ENCODE assay signal across 26 cellular contexts in the genomic region with DNA sequence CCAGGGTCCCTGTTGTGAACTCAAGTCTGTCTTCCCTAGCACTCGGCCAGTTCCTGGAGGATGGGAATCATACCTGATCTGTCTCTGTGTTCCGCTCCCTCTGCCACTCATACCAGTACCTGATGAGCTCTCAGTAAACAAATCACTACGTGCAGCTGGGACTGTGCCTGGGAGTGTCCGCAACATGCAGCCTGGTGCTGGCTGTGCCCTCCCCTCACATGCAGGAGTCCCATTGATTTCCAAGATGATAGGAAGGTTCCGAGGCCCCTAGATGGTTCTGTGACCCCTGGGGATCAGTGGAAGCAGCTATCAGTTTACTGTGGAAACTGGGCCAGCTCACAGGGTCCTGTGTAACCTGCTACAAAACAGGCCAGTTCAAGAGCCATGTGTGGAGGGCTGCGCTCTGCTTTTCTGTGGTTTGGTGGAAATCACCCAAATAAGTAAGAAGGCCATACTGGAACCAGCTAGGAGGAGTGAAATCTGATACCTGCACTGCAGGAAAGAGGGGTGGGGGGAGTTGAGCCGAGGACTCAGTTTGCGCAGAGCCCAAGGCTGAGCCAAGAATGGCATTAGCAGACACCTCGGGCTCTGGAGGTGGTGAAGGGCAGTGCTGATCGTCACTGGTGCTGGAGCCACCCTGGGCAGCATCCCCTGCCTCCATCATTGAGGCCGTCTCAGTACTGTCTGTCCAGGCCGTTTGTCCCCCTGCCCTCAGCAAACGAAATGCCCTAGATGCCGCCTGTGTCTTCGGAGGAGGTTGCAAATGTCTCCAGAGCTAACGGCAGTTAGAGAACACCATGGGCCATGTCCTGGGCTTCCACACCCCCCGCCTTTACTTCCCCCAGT.
DNase-seq lines count a peak whose midpoint lies in the region; ATAC-seq, FAIRE-seq and TF ChIP-seq lines count a peak whose summit lies in the region.
"Had no signal": no experiment of that assay in that cellular context is flagged by ENCODE, and none has a peak within 500 bp of the region (broad histone marks: within the 10 kb centered on the region; RNA-seq: fewer than 3 reads in every experiment).

No MANE protein-coding gene starts in this region.

- no peak for TF ChIP-seq CTCF in LNCaP clone FGC (IDR thresholded peaks at IDR 0.05; ENCODE audit: control insufficient read depth, extremely low read depth, insufficient read depth)
- no peak for TF ChIP-seq CTCF in endodermal cell (conservative IDR thresholded peaks at IDR 0.05)
- no peak for TF ChIP-seq CTCF in nephron progenitor cell (IDR thresholded peaks at IDR 0.05)
- TF ChIP-seq CTCF in PC-3 (conservative IDR thresholded peaks at IDR 0.05; ENCODE audit: low read depth, low read length), result no peak

- H3K27ac Mint-ChIP-seq in endodermal cell (no peak overlapping the region), nephron progenitor cell (peak overlapping the region; percentile 97)
- H3K27ac Mint-ChIP-seq: activated CD4-positive, alpha-beta T cell treated with anti-CD3 and anti-CD28 coated beads, Interleukin-2, amount 10 ng/mL, durations not matched to agents 7 days and 5 days; activated naive CD8-positive, alpha-beta T cell treated with anti-CD3 and anti-CD28 coated beads for 36 hours; CD8-positive, alpha-beta memory T cell; T-helper 1 cell treated with Interleukin-12 subunit alpha and Interleukin-12 subunit beta and Interleukin-4 antibody, amounts not matched to agents 30 μg/mL and 1 μg/mL, for 36 hours had no signal

- H3K4me3 ChIP-seq in LNCaP clone FGC (ENCODE audit: low read depth, low read length) (no peak overlapping the region), endodermal cell (ENCODE audit: low read length) (no peak overlapping the region), PC-3 (ENCODE audit: low read length) (no peak overlapping the region)
- H3K4me3 ChIP-seq: ovary, PC-9, SJSA1, upper lobe of left lung had no signal

- no peak for FAIRE-seq in RCC 7860 (lab: Jason Lieb, UNC)
- FAIRE-seq: frontal cortex had no signal

- H3K79me2 ChIP-seq in PC-3 (ENCODE audit: low read length), result no peaks in the 10 kb centered on the region

- H3K27me3 ChIP-seq in endodermal cell (ENCODE audit: control insufficient read depth, insufficient read depth, low read length, poor library complexity, severe bottlenecking) (no peaks in the 10 kb centered on the region), PC-3 (ENCODE audit: low read length) (no peaks in the 10 kb centered on the region)
- H3K27me3 ChIP-seq: ovary, SJSA1, upper lobe of left lung had no signal

- intact Hi-C loops in PC-3 (cut with micrococcal nuclease), result no loop called here

- H3K36me3 ChIP-seq in endodermal cell (ENCODE audit: control insufficient read depth, insufficient read depth, low read length) (no peaks in the 10 kb centered on the region), PC-3 (ENCODE audit: low read depth, low read length) (no peaks in the 10 kb centered on the region)
- H3K36me3 ChIP-seq: ovary, SJSA1, upper lobe of left lung had no signal

- peaks cover 18% of the 10 kb centered on the region for H3K4me1 ChIP-seq in endodermal cell (ENCODE audit: control insufficient read depth, insufficient read depth, low read length)
- peaks cover 9% of the 10 kb centered on the region; the same call in 1 of the 2 replicates for H3K4me1 ChIP-seq in PC-3 (ENCODE audit: insufficient read depth, low read length)
- H3K4me1 ChIP-seq: upper lobe of left lung had no signal

- POLR2A ChIA-PET in PC-3 (lab: Charles Lee; ENCODE audit: unreplicated experiment), result no interaction called here

- no peaks in the 10 kb centered on the region for H3K9me2 ChIP-seq in PC-3 (replicated peaks; ENCODE audit: low read length)

- WGBS in endodermal cell (ENCODE audit: insufficient coverage in 1 of 2, insufficient read length in 1 of 2), 2 experiments, result 74 to 81% methylated on average over 14 to 17 of the region's 17 CpGs

- peaks cover 48% of the 10 kb centered on the region for H3K4me1 Mint-ChIP-seq in endodermal cell
- H3K4me1 Mint-ChIP-seq in nephron progenitor cell, result peaks cover 64% of the 10 kb centered on the region
- H3K4me1 Mint-ChIP-seq: activated CD4-positive, alpha-beta T cell treated with anti-CD3 and anti-CD28 coated beads, Interleukin-2, amount 10 ng/mL, durations not matched to agents 7 days and 5 days; activated naive CD8-positive, alpha-beta T cell treated with anti-CD3 and anti-CD28 coated beads for 36 hours; CD8-positive, alpha-beta memory T cell; naive B cell had no signal

- H3K9me3 Mint-ChIP-seq in endodermal cell (no peaks in the 10 kb centered on the region), nephron progenitor cell (no peaks in the 10 kb centered on the region)
- H3K9me3 Mint-ChIP-seq: activated CD4-positive, alpha-beta T cell treated with anti-CD3 and anti-CD28 coated beads, Interleukin-2, amount 10 ng/mL, durations not matched to agents 7 days and 5 days; activated naive CD8-positive, alpha-beta T cell treated with anti-CD3 and anti-CD28 coated beads for 36 hours; CD8-positive, alpha-beta memory T cell; T-helper 1 cell treated with Interleukin-12 subunit alpha and Interleukin-12 subunit beta and Interleukin-4 antibody, amounts not matched to agents 30 μg/mL and 1 μg/mL, for 36 hours had no signal

- H3K27me3 Mint-ChIP-seq in endodermal cell (ENCODE audit: insufficient read depth) (peaks cover 61% of the 10 kb centered on the region), nephron progenitor cell (ENCODE audit: low read depth, poor library complexity) (peaks cover 14% of the 10 kb centered on the region)

- no TSS peak for BruUV-seq in PC-3 (replicated peaks; lab: Mats Ljungman, UMichigan)

- H3F3A ChIP-seq in PC-3 (ENCODE audit: low read length, unreplicated experiment), result no peaks in the 10 kb centered on the region

- no peak overlapping the region for H3K4me2 ChIP-seq in PC-3 (ENCODE audit: low read length)
- H3K4me2 ChIP-seq: KMS-11, PC-9 had no signal

- H4K20me1 ChIP-seq in PC-3 (ENCODE audit: low read length), result no peaks in the 10 kb centered on the region

- CTCF ChIA-PET in PC-3 (lab: Charles Lee), result no interaction called here

- H3K9me3 ChIP-seq in endodermal cell (ENCODE audit: control insufficient read depth, low read length) (no peaks in the 10 kb centered on the region), PC-3 (ENCODE audit: low read length) (no peaks in the 10 kb centered on the region)
- H3K9me3 ChIP-seq: ovary, SJSA1, upper lobe of left lung had no signal

- H2AFZ ChIP-seq in PC-3 (ENCODE audit: low read length), result no peak overlapping the region
- H2AFZ ChIP-seq: PC-9 had no signal

- H3K4me3 Mint-ChIP-seq in endodermal cell (no peak overlapping the region), nephron progenitor cell (peak overlapping the region; percentile 16)
- H3K4me3 Mint-ChIP-seq: activated CD4-positive, alpha-beta T cell treated with anti-CD3 and anti-CD28 coated beads, Interleukin-2, amount 10 ng/mL, durations not matched to agents 7 days and 5 days; activated naive CD8-positive, alpha-beta T cell treated with anti-CD3 and anti-CD28 coated beads for 36 hours; CD8-positive, alpha-beta memory T cell; naive B cell; T-helper 1 cell treated with Interleukin-12 subunit alpha and Interleukin-12 subunit beta and Interleukin-4 antibody, amounts not matched to agents 30 μg/mL and 1 μg/mL, for 36 hours had no signal

- H3K36me3 Mint-ChIP-seq in endodermal cell (ENCODE audit: low read depth) (no peaks in the 10 kb centered on the region), nephron progenitor cell (ENCODE audit: low read depth) (no peaks in the 10 kb centered on the region)
- H3K36me3 Mint-ChIP-seq: activated naive CD8-positive, alpha-beta T cell treated with anti-CD3 and anti-CD28 coated beads for 36 hours; CD8-positive, alpha-beta memory T cell; naive B cell had no signal

- no peak overlapping the region for H3K27ac ChIP-seq in endodermal cell (ENCODE audit: low read depth, low read length)
- H3K27ac ChIP-seq in PC-3 (ENCODE audit: low read length), result no peak overlapping the region
- H3K27ac ChIP-seq: KMS-11, ovary, PC-9, SJSA1, upper lobe of left lung had no signal

- ATAC-seq in PC-3, result no peak
- ATAC-seq: esophagus mucosa, right cardiac atrium had no signal

- H3K9ac ChIP-seq in endodermal cell (ENCODE audit: extremely low read depth, low read length, poor library complexity, severe bottlenecking) (no peak overlapping the region), PC-3 (ENCODE audit: low read length) (no peak overlapping the region)
- H3K9ac ChIP-seq: KMS-11 had no signal

- DNase-seq in NCI-H1092 treated with DMSO at 0.1 percent for 48 hours (lab: John Stamatoyannopoulos, UW), result peak; percentile 8
- no peak for DNase-seq in NCI-H1092 (lab: John Stamatoyannopoulos, UW)
- DNase-seq in LNCaP clone FGC (ENCODE audit: low read depth), result peak; percentile 15
- DNase-seq in endodermal cell, result peak; percentile 75
- DNase-seq in nephron progenitor cell, result peak; percentile 38
- no peak for DNase-seq in RCC 7860 (ENCODE audit: low spot score)
- no peak for DNase-seq in foreskin melanocyte
- DNase-seq in PC-3, result no peak
- DNase-seq: 8988T; activated CD4-positive, alpha-beta T cell treated with anti-CD3 and anti-CD28 coated beads, Interleukin-2, amount 10 ng/mL, durations not matched to agents 7 days and 5 days; activated naive CD8-positive, alpha-beta T cell treated with anti-CD3 and anti-CD28 coated beads for 36 hours; AML-193; CD8-positive, alpha-beta memory T cell; DMS79; effector memory CD4-positive, alpha-beta T cell; naive B cell; NCI-H2081; ovary; PC-9; right cardiac atrium; upper lobe of left lung had no signal

Comparison
In these comparisons a context has a peak if more than half of its experiments do, and no peak if none do; other contexts are left out.
1. DNase-seq: peak in NCI-H1092 treated with DMSO at 0.1 percent for 48 hours (single experiment), LNCaP clone FGC (single experiment), endodermal cell (single experiment) and nephron progenitor cell (single experiment); none in NCI-H1092 (single experiment), RCC 7860 (single experiment), foreskin melanocyte (single experiment) and PC-3 (single experiment).